8 cellular contexts compared by ENCODE assay signal in genomic region chr12:80937391-80938238, GRCh38. TPM values are rescaled to one million over a fixed set of nuclear protein-coding genes. Genes with fewer than 3 reads are reported as not detected.
DNase-seq lines count a peak whose midpoint lies in the region; ATAC-seq and TF ChIP-seq lines count a peak whose summit lies in the region.

LIN7A (minus strand) TSS chr12:80937934; CDS start chr12:80937722, 212 bp downstream.

- TF ChIP-seq CTCF in chondrocyte (IDR thresholded peaks at IDR 0.05) (no peak), left lung (IDR thresholded peaks at IDR 0.05) (no peak), testis (IDR thresholded peaks at IDR 0.05) (no peak)

- H3K36me3 ChIP-seq in left lung (no peaks in the 10 kb centered on the region), testis (ENCODE audit: low read depth, missing control alignments) (no peaks in the 10 kb centered on the region)

- H3K4me3 Mint-ChIP-seq in chondrocyte (ENCODE audit: unreplicated experiment) = peak within 1 kb of the TSS; percentile 77
- H3K4me3 Mint-ChIP-seq in immature natural killer cell = peak within 1 kb of the TSS in 1 of 5 donors; percentile 65

- H3K27me3 ChIP-seq in left lung (peaks cover 0 to 27% of the 10 kb centered on the region in 2 donors), testis (no peaks in the 10 kb centered on the region)

- no peaks in the 10 kb centered on the region for H3K9me3 ChIP-seq in left lung
- H3K9me3 ChIP-seq in testis = no peaks in the 10 kb centered on the region

- peaks cover 24% of the 10 kb centered on the region for H3K4me1 Mint-ChIP-seq in chondrocyte (ENCODE audit: low read depth)
- no peaks in the 10 kb centered on the region for H3K4me1 Mint-ChIP-seq in immature natural killer cell

- intact Hi-C loops in left lung (cut with DNase I) (no loop called here), testis (cut with DNase I; ENCODE audit: low total_unique reads) (no loop called here)

- no peaks in the 10 kb centered on the region for H3K36me3 Mint-ChIP-seq in chondrocyte (ENCODE audit: low read depth)
- peaks cover 0 to 5% (median 0%) of the 10 kb centered on the region in 3 donors for H3K36me3 Mint-ChIP-seq in immature natural killer cell

- peaks cover 12% of the 10 kb centered on the region for H3K27me3 Mint-ChIP-seq in chondrocyte (ENCODE audit: low read depth)
- H3K27me3 Mint-ChIP-seq in immature natural killer cell (ENCODE audit: low read depth in 3 of 3) = peaks cover 0 to 7% (median 0%) of the 10 kb centered on the region in 3 donors

- H3K27ac Mint-ChIP-seq in chondrocyte (ENCODE audit: unreplicated experiment) (no peak within 1 kb of the TSS), immature natural killer cell (no peak within 1 kb of the TSS)

- peak; percentile 90 for DNase-seq in NCI-H2171 (lab: John Stamatoyannopoulos, UW)
- no peak for DNase-seq in chondrocyte (ENCODE audit: low spot score)
- DNase-seq in left lung = peak; percentile 48 to 82
- DNase-seq in testis = peak; percentile 52
- no peak for DNase-seq in immature natural killer cell
- no peak for DNase-seq in NCI-H2196 (lab: John Stamatoyannopoulos, UW; ENCODE audit: unreplicated experiment)

- H3K4me1 ChIP-seq in left lung = peaks cover 0 to 3% of the 10 kb centered on the region in 2 donors
- peaks cover 6% of the 10 kb centered on the region for H3K4me1 ChIP-seq in testis

- H3K27ac ChIP-seq in left lung (peak within 1 kb of the TSS; percentile 70 to 96), testis (peak within 1 kb of the TSS; percentile 21 to 73)

- H3K9me3 Mint-ChIP-seq in chondrocyte (ENCODE audit: low read depth) = no peaks in the 10 kb centered on the region
- peaks cover 3 to 22% (median 9%) of the 10 kb centered on the region in 6 donors for H3K9me3 Mint-ChIP-seq in immature natural killer cell

- peak; percentile 18 for TF ChIP-seq POLR2A in GM15510 (IDR thresholded peaks at IDR 0.05; ENCODE audit: borderline replicate concordance, extremely low read depth, insufficient read length)
- TF ChIP-seq POLR2A in testis (IDR thresholded peaks at IDR 0.05) = no peak

- 1 to 2% methylated on average over 21 to 47 of the region's 47 CpGs for WGBS in testis, 2 donors

- H3K4me3 ChIP-seq in left lung (peak within 1 kb of the TSS; percentile 59 to 72), testis (peak within 1 kb of the TSS; percentile 57 to 81)

- ATAC-seq in HG02642 (IDR thresholded peaks at IDR 0.05; ENCODE audit: poor library complexity, unreplicated experiment) (peak; percentile 24), left lung (peak; percentile 65)

RNA-seq across cellular contexts. Expression of gene LIN7A, which starts in this region (rescaled TPM):
- total RNA-seq in chondrocyte (0.80 to 27.1 TPM (median 0.92 TPM) in 3 replicates), left lung (10 to 100 TPM in 1 of 2 donors, 1 to 10 TPM in 1; 9.9 to 11.7 TPM), testis (10 to 100 TPM in 1 of 2 donors, 1 to 10 TPM in 1; 5.8 to 12.0 TPM)
- polyA plus RNA-seq in testis (ENCODE audit: insufficient read depth, low read depth, low replicate concordance) (48.6 TPM), immature natural killer cell (under 1 TPM in 1 of 3 donors, not detected in 2; 0.35 TPM)

Comparison
In these comparisons a context has a peak if more than half of its experiments do, and no peak if none do; other contexts are left out.
1. RNA of gene LIN7A (polyA plus RNA-seq): 48.6 TPM in testis (single experiment); 0.35 TPM in immature natural killer cell; every median in the first group is over 10 times any median in the second.
2. DNase-seq: peak in NCI-H2171 (single experiment), left lung (2 of 2) and testis (single experiment); none in chondrocyte (single experiment), immature natural killer cell (0 of 3) and NCI-H2196 (single experiment).